In the genomic region with DNA sequence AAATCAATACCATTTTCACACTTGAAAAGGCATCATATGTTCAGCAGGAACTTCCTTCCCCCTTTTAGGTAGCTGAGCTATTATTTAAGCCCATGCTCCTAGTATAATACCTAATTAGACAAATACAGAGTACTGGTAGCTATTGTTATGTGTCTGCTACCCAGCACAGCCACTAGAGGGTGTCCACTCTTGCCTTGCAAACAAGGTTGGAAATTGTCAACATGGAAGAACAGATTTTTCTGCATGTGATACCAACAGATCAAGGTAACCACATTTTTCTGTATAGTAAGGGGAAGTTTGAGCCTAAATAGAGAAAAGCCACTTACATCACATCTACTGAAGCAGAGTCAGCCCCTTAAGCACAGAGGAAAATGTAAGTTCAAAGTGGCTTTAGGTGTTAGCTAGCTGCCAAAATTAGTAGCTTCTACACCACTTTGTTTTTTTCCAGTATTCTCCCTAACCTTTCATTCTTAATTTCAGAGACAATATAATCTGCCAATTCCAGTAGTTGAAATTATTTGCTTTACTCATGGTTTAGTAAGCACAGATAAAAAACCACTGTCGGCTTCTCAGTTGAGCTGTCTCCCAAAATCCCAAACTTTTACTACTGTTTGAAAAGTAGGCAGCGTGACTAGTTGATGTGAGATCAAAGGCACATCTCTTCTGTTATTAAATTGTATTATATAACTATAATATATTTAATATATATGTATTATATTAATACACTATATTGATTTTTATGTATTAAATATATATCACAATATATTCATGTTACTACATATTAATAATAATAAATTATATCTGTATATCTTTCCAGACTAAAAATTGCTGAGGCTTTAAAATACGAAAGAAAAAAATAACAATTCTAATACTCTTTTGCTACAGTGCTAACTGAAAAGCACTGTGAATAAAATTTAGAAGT, we compare ENCODE assay signal across 8 cellular contexts. TPM values are rescaled to one million over a fixed set of nuclear protein-coding genes. Genes with fewer than 3 reads are reported as not detected.
DNase-seq lines count a peak whose midpoint lies in the region; ATAC-seq and TF ChIP-seq lines count a peak whose summit lies in the region.

No MANE protein-coding gene starts in this region.

- H3K4me3 ChIP-seq in DOHH2 (ENCODE audit: low read length): no peak overlapping the region

- no peaks in the 10 kb centered on the region for H3K4me1 Mint-ChIP-seq in activated T-helper 1 cell treated with anti-CD3 and anti-CD28 coated beads, Interleukin-12 subunit alpha, Interleukin-12 subunit beta, Interleukin-2, Interleukin-4 antibody, amounts not matched to agents 30 ng/mL and 10 ng/mL and 1 ng/mL, durations not matched to agents 14 hours and 24 hours and 36 hours (ENCODE audit: low read depth)

- H3K4me1 ChIP-seq in DOHH2 (ENCODE audit: control insufficient read depth, low read length): no peaks in the 10 kb centered on the region
- no peaks in the 10 kb centered on the region for H3K4me1 ChIP-seq in foreskin keratinocyte

- H3K27ac ChIP-seq in DOHH2 (ENCODE audit: low read depth, low read length) (no peak overlapping the region), foreskin keratinocyte (no peak overlapping the region)

- no peaks in the 10 kb centered on the region for H4K20me1 ChIP-seq in DOHH2 (ENCODE audit: control insufficient read depth, insufficient read depth, low read depth, low read length)

- no peaks in the 10 kb centered on the region for H3F3A ChIP-seq in DOHH2 (ENCODE audit: control insufficient read depth, insufficient read depth)

- no peaks in the 10 kb centered on the region for H3K36me3 ChIP-seq in DOHH2 (ENCODE audit: control insufficient read depth, low read length)

- no peaks in the 10 kb centered on the region for H3K9me3 Mint-ChIP-seq in activated T-helper 1 cell treated with anti-CD3 and anti-CD28 coated beads, Interleukin-12 subunit alpha, Interleukin-12 subunit beta, Interleukin-2, Interleukin-4 antibody, amounts not matched to agents 30 ng/mL and 10 ng/mL and 1 ng/mL, durations not matched to agents 14 hours and 24 hours and 36 hours

- ATAC-seq in GM19397 (IDR thresholded peaks at IDR 0.05; ENCODE audit: unreplicated experiment) (peak; percentile 84), HG03378 (IDR thresholded peaks at IDR 0.05; ENCODE audit: unreplicated experiment) (peak; percentile 95), foreskin keratinocyte (peak; percentile 94)

- H3K4me3 Mint-ChIP-seq in activated T-helper 1 cell treated with anti-CD3 and anti-CD28 coated beads, Interleukin-12 subunit alpha, Interleukin-12 subunit beta, Interleukin-2, Interleukin-4 antibody, amounts not matched to agents 30 ng/mL and 10 ng/mL and 1 ng/mL, durations not matched to agents 14 hours and 24 hours and 36 hours: no peak overlapping the region

- DNase-seq in NOMO-1 treated with DMSO at 0.1 percent for 48 hours (lab: John Stamatoyannopoulos, UW; ENCODE audit: unreplicated experiment) (peak; percentile 39), foreskin keratinocyte (peak in 1 of 2 donors; percentile 59), pons (ENCODE audit: low spot score) (peak; percentile 85), mesenteric fat pad (ENCODE audit: low spot score) (no peak)
- peak; percentile 14 for DNase-seq in activated T-helper 1 cell treated with anti-CD3 and anti-CD28 coated beads, Interleukin-12 subunit alpha, Interleukin-12 subunit beta, Interleukin-2, Interleukin-4 antibody, amounts not matched to agents 30 ng/mL and 10 ng/mL and 1 ng/mL, durations not matched to agents 14 hours and 24 hours and 36 hours (ENCODE audit: low spot score)

- no peaks in the 10 kb centered on the region for H3K9me2 ChIP-seq in DOHH2 (replicated peaks; ENCODE audit: control insufficient read depth, low read length)

- H3K36me3 Mint-ChIP-seq in activated T-helper 1 cell treated with anti-CD3 and anti-CD28 coated beads, Interleukin-12 subunit alpha, Interleukin-12 subunit beta, Interleukin-2, Interleukin-4 antibody, amounts not matched to agents 30 ng/mL and 10 ng/mL and 1 ng/mL, durations not matched to agents 14 hours and 24 hours and 36 hours (ENCODE audit: low read depth): no peaks in the 10 kb centered on the region

- H3K27me3 ChIP-seq in DOHH2 (ENCODE audit: control insufficient read depth, low read length) (no peaks in the 10 kb centered on the region), foreskin keratinocyte (no peaks in the 10 kb centered on the region)

- H3K27me3 Mint-ChIP-seq in activated T-helper 1 cell treated with anti-CD3 and anti-CD28 coated beads, Interleukin-12 subunit alpha, Interleukin-12 subunit beta, Interleukin-2, Interleukin-4 antibody, amounts not matched to agents 30 ng/mL and 10 ng/mL and 1 ng/mL, durations not matched to agents 14 hours and 24 hours and 36 hours (ENCODE audit: insufficient read depth): peaks cover 8% of the 10 kb centered on the region

- H3K79me2 ChIP-seq in DOHH2 (ENCODE audit: control insufficient read depth, low read length): no peaks in the 10 kb centered on the region

- intact Hi-C loops in activated T-helper 1 cell treated with anti-CD3 and anti-CD28 coated beads, Interleukin-12 subunit alpha, Interleukin-12 subunit beta, Interleukin-2, Interleukin-4 antibody, amounts not matched to agents 30 ng/mL and 10 ng/mL and 1 ng/mL, durations not matched to agents 14 hours and 24 hours and 36 hours (cut with micrococcal nuclease): loop anchor here (1.0 to 10.0 kb wide), 4 partner anchors 71 to 347 kb away; partner anchors contain the start of gene PRMT9

- no peak overlapping the region for H3K27ac Mint-ChIP-seq in activated T-helper 1 cell treated with anti-CD3 and anti-CD28 coated beads, Interleukin-12 subunit alpha, Interleukin-12 subunit beta, Interleukin-2, Interleukin-4 antibody, amounts not matched to agents 30 ng/mL and 10 ng/mL and 1 ng/mL, durations not matched to agents 14 hours and 24 hours and 36 hours

- peak; percentile 94 for TF ChIP-seq CTCF in DOHH2 (IDR thresholded peaks at IDR 0.05; ENCODE audit: low read depth, low read length, poor library complexity, severe bottlenecking)
- TF ChIP-seq CTCF in foreskin keratinocyte (conservative IDR thresholded peaks at IDR 0.05): peak; percentile 88

- H3K9me3 ChIP-seq in DOHH2 (ENCODE audit: control insufficient read depth, insufficient read depth, low read length): no peaks in the 10 kb centered on the region

- no peak overlapping the region for H3K4me2 ChIP-seq in DOHH2 (ENCODE audit: low read length)

RNA-seq across cellular contexts. Expression of gene EDNRA, which starts 38.2 kb away (rescaled TPM):
- not detected in 2 replicates for total RNA-seq in activated T-helper 1 cell treated with anti-CD3 and anti-CD28 coated beads, Interleukin-12 subunit alpha, Interleukin-12 subunit beta, Interleukin-2, Interleukin-4 antibody, amounts not matched to agents 30 ng/mL and 10 ng/mL and 1 ng/mL, durations not matched to agents 14 hours and 24 hours and 36 hours
- total RNA-seq in foreskin keratinocyte (3.7 and 5.1 TPM in 2 replicates), mesenteric fat pad (3.6 TPM)
- 0.82 and 1.5 TPM in 2 replicates for polyA plus RNA-seq in foreskin keratinocyte
